Comparison of ENCODE assay signal across 27 cellular contexts in the genomic region with DNA sequence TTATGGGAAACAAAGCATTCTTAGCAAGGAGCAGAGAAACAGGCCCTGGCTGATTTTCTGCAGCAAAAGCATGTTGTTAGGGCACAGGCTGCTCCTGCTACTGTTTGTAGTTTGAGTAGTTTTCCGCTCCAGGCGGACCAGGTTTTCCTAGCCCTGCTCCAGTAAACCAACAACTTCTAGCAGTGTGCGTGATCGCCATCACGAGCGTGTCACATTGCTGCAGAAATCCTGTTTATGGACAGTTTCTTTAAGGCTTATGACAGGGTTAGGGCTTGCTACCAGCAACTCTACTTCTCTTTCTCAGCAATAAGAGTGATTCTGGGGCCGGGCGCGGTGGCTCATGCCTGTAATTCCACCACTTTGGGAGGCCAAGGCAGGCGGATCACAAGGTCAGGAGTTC.
DNase-seq lines count a peak whose midpoint lies in the region; ATAC-seq, FAIRE-seq and TF ChIP-seq lines count a peak whose summit lies in the region.
"Had no signal": no experiment of that assay in that cellular context is flagged by ENCODE, and none has a peak within 500 bp of the region (broad histone marks: within the 10 kb centered on the region; RNA-seq: fewer than 3 reads in every experiment).

No MANE protein-coding gene starts in this region.

- H3K9ac ChIP-seq in H9 (ENCODE audit: extremely low read depth, insufficient read length, low read length) (no peak overlapping the region), astrocyte (ENCODE audit: low read length) (no peak overlapping the region), iPS-18a (ENCODE audit: low read length) (peak overlapping the region; percentile 57), neuronal stem cell (ENCODE audit: low read depth, low read length, poor library complexity) (no peak overlapping the region)

- no peaks in the 10 kb centered on the region for H3K27me3 Mint-ChIP-seq in H9 (ENCODE audit: low read depth)
- no peaks in the 10 kb centered on the region for H3K27me3 Mint-ChIP-seq in astrocyte (ENCODE audit: low read depth, unreplicated experiment)
- H3K27me3 Mint-ChIP-seq: activated B cell treated with CpG ODN at 0.5 μM for 24 hours; activated CD4-positive, alpha-beta memory T cell treated with anti-CD3 and anti-CD28 coated beads, Interleukin-2, amount 10 ng/mL, durations not matched to agents 7 days and 5 days; activated naive CD8-positive, alpha-beta T cell; central memory CD8-positive, alpha-beta T cell had no signal

- no peak overlapping the region for H2BK5ac ChIP-seq in H9 (ENCODE audit: insufficient read length, low read length)
- no peak overlapping the region for H2BK5ac ChIP-seq in neuronal stem cell (ENCODE audit: low read length)

- H2AFZ ChIP-seq in H9 (ENCODE audit: low read length) (no peak overlapping the region), astrocyte (ENCODE audit: low read depth, low read length) (no peak overlapping the region), neuronal stem cell (ENCODE audit: low read length) (peak overlapping the region; percentile 82)

- peak; percentile 54 for DNase-seq in H9
- DNase-seq in astrocyte (ENCODE audit: low read depth): no peak
- DNase-seq in neuronal stem cell (ENCODE audit: low spot score): no peak
- no peak for DNase-seq in activated CD4-positive, alpha-beta T cell treated with anti-CD3 and anti-CD28 coated beads for 48 hours
- DNase-seq: activated B cell treated with CpG ODN at 0.5 μM for 24 hours; activated CD4-positive, alpha-beta memory T cell treated with anti-CD3 and anti-CD28 coated beads, Interleukin-2, amount 10 ng/mL, durations not matched to agents 7 days and 5 days; aorta; BE2C; dermis blood vessel endothelial cell; DMS53; H7; lower lobe of right lung; NCI-H1105; NCI-H2081; stimulated activated CD4-positive, alpha-beta T cell treated with anti-CD3 and anti-CD28 coated beads, Interleukin-2, amount 100 ng/mL, for 48 hours; substantia nigra; SW 1271; uterus had no signal

- H3K56ac ChIP-seq in H9 (ENCODE audit: insufficient read length, low read depth, low read length): no peak overlapping the region

- peaks cover 47 to 59% of the 10 kb centered on the region in 2 experiments for H3K4me1 Mint-ChIP-seq in H9
- peaks cover 12% of the 10 kb centered on the region for H3K4me1 Mint-ChIP-seq in astrocyte (ENCODE audit: low read depth, unreplicated experiment)
- H3K4me1 Mint-ChIP-seq: activated B cell treated with CpG ODN at 0.5 μM for 24 hours; activated CD4-positive, alpha-beta memory T cell treated with anti-CD3 and anti-CD28 coated beads, Interleukin-2, amount 10 ng/mL, durations not matched to agents 7 days and 5 days; central memory CD8-positive, alpha-beta T cell; stimulated activated effector memory CD8-positive, alpha-beta T cell treated with anti-CD3 and anti-CD28 coated beads, Interleukin-12 subunit alpha, Interleukin-12 subunit beta, amount 100 ng/mL, for 72 hours had no signal

- H3K14ac ChIP-seq in H9 (ENCODE audit: insufficient read depth, low read length): peak overlapping the region; percentile 67; the same call in 1 of the 2 replicates
- H3K14ac ChIP-seq in neuronal stem cell (ENCODE audit: low read length): no peak overlapping the region

- H4K5ac ChIP-seq in H9 (ENCODE audit: insufficient read length, low read depth, low read length): no peak overlapping the region

- no peak overlapping the region for H2BK120ac ChIP-seq in H9 (ENCODE audit: low read depth, low read length, poor library complexity, severe bottlenecking)
- no peak overlapping the region for H2BK120ac ChIP-seq in neuronal stem cell (ENCODE audit: low read depth, low read length)

- H4K91ac ChIP-seq in H9 (ENCODE audit: insufficient read length, low read depth, low read length) (no peak overlapping the region), neuronal stem cell (ENCODE audit: low read depth, low read length, poor library complexity) (no peak overlapping the region)

- H4K8ac ChIP-seq in H9 (replicated peaks; ENCODE audit: insufficient read length, low read depth, low read length) (no peak overlapping the region), neuronal stem cell (ENCODE audit: low read depth, low read length) (no peak overlapping the region)

- H3K18ac ChIP-seq in H9 (ENCODE audit: insufficient read length, low read depth, low read length): no peak overlapping the region
- H3K18ac ChIP-seq in neuronal stem cell (ENCODE audit: low read length): no peak overlapping the region

- no peak overlapping the region for H3T11ph ChIP-seq in H9 (ENCODE audit: low read length)

- H3K4me3 Mint-ChIP-seq in H9: peak overlapping the region; percentile 8 to 75; a peak in 4 of 5 replicates
- H3K4me3 Mint-ChIP-seq in astrocyte (ENCODE audit: unreplicated experiment): no peak overlapping the region
- H3K4me3 Mint-ChIP-seq: activated B cell treated with CpG ODN at 0.5 μM for 24 hours; activated CD4-positive, alpha-beta memory T cell treated with anti-CD3 and anti-CD28 coated beads, Interleukin-2, amount 10 ng/mL, durations not matched to agents 7 days and 5 days; activated naive CD8-positive, alpha-beta T cell; central memory CD8-positive, alpha-beta T cell; stimulated activated effector memory CD8-positive, alpha-beta T cell treated with anti-CD3 and anti-CD28 coated beads, Interleukin-12 subunit alpha, Interleukin-12 subunit beta, amount 100 ng/mL, for 72 hours had no signal

- H3K23ac ChIP-seq in H9 (ENCODE audit: insufficient read length, low read depth, low read length) (no peak overlapping the region), neuronal stem cell (ENCODE audit: low read depth, low read length, poor library complexity) (no peak overlapping the region)

- H2BK12ac ChIP-seq in H9 (ENCODE audit: insufficient read length, low read depth, low read length): no peak overlapping the region
- H2BK12ac ChIP-seq in neuronal stem cell (ENCODE audit: low read length): no peak overlapping the region

- no peaks in the 10 kb centered on the region for H3K79me1 ChIP-seq in H9 (ENCODE audit: insufficient read depth, low read depth, low read length, poor library complexity, severe bottlenecking)
- H3K79me1 ChIP-seq in neuronal stem cell (ENCODE audit: low read depth, low read length): no peaks in the 10 kb centered on the region

- H3K27ac Mint-ChIP-seq in H9: peak overlapping the region; percentile 97 to 98 (median 98)
- H3K27ac Mint-ChIP-seq in astrocyte (ENCODE audit: unreplicated experiment): peak overlapping the region; percentile 70
- H3K27ac Mint-ChIP-seq: activated B cell treated with CpG ODN at 0.5 μM for 24 hours; activated CD4-positive, alpha-beta memory T cell treated with anti-CD3 and anti-CD28 coated beads, Interleukin-2, amount 10 ng/mL, durations not matched to agents 7 days and 5 days; activated naive CD8-positive, alpha-beta T cell; activated T-helper 2 cell treated with anti-CD3 and anti-CD28 coated beads, Interferon-gamma antibody, Interleukin-2, Interleukin-4, amounts not matched to agents 10 μg/mL and 5 μg/mL and 100 μg/mL, durations not matched to agents 14 hours and 24 hours and 36 hours; stimulated activated effector memory CD8-positive, alpha-beta T cell treated with anti-CD3 and anti-CD28 coated beads, Interleukin-12 subunit alpha, Interleukin-12 subunit beta, amount 100 ng/mL, for 72 hours had no signal

- no peak for FAIRE-seq in astrocyte (lab: Jason Lieb, UNC)
- FAIRE-seq: HepG2 had no signal

- H3K23me2 ChIP-seq in H9 (ENCODE audit: insufficient read length, low read depth, low read length, poor library complexity, severe bottlenecking): no peaks in the 10 kb centered on the region

- peaks cover 8% of the 10 kb centered on the region; the same call in 1 of the 2 replicates for H3K79me2 ChIP-seq in H9 (ENCODE audit: insufficient read depth, low read length)
- H3K79me2 ChIP-seq in astrocyte (ENCODE audit: insufficient read depth, low read length): no peaks in the 10 kb centered on the region

- no peak for ATAC-seq in GM18907 (IDR thresholded peaks at IDR 0.05; ENCODE audit: unreplicated experiment)
- ATAC-seq in HG03095 (IDR thresholded peaks at IDR 0.05; ENCODE audit: unreplicated experiment): no peak
- ATAC-seq in GM21737 (IDR thresholded peaks at IDR 0.05; ENCODE audit: unreplicated experiment): no peak
- ATAC-seq: HepG2; stimulated activated effector memory CD8-positive, alpha-beta T cell treated with anti-CD3 and anti-CD28 coated beads, Interleukin-12 subunit alpha, Interleukin-12 subunit beta, amount 100 ng/mL, for 72 hours had no signal

- H3K4ac ChIP-seq in H9 (ENCODE audit: low read depth, low read length): no peak overlapping the region
- no peak overlapping the region for H3K4ac ChIP-seq in neuronal stem cell (ENCODE audit: low read length)

- H3K27me3 ChIP-seq in H9 (ENCODE audit: insufficient read depth, low read length) (no peaks in the 10 kb centered on the region), astrocyte (ENCODE audit: insufficient read depth, low read length) (no peaks in the 10 kb centered on the region), iPS-18a (ENCODE audit: control insufficient read depth, insufficient read depth, low read length) (no peaks in the 10 kb centered on the region), neuronal stem cell (ENCODE audit: control insufficient read depth in 3 of 3, insufficient read depth in 3 of 3, low read depth in 1 of 3, low read length in 3 of 3) (no peaks in the 10 kb centered on the region)
- H3K27me3 ChIP-seq: BE2C, uterus had no signal

- H3K9me3 Mint-ChIP-seq in H9 (peaks cover 0 to 8% of the 10 kb centered on the region in 2 experiments; a peak in 2 of 5 replicates), astrocyte (ENCODE audit: unreplicated experiment) (no peaks in the 10 kb centered on the region)
- H3K9me3 Mint-ChIP-seq: activated B cell treated with CpG ODN at 0.5 μM for 24 hours had no signal

- H3K36me3 Mint-ChIP-seq in H9 (ENCODE audit: insufficient read depth in 1 of 3, low read depth in 3 of 3) (peaks cover 15 to 17% (median 17%) of the 10 kb centered on the region in 3 experiments), astrocyte (ENCODE audit: low read depth, unreplicated experiment) (no peaks in the 10 kb centered on the region)
- H3K36me3 Mint-ChIP-seq: activated naive CD8-positive, alpha-beta T cell; stimulated activated effector memory CD8-positive, alpha-beta T cell treated with anti-CD3 and anti-CD28 coated beads, Interleukin-12 subunit alpha, Interleukin-12 subunit beta, amount 100 ng/mL, for 72 hours had no signal

- H2BK20ac ChIP-seq in H9 (ENCODE audit: low read depth, low read length, poor library complexity, severe bottlenecking): no peak overlapping the region

- no CpG with 5 or more reads among the region's 10 CpGs for WGBS in H9 (ENCODE audit: extremely low coverage, insufficient read length, low lambda C conversion rate)
- no CpG with 5 or more reads among the region's 10 CpGs for WGBS in neuronal stem cell (ENCODE audit: extremely low coverage in 2 of 2, insufficient read length in 2 of 2, insufficient replicate concordance in 1 of 2), 2 donors

- TF ChIP-seq CTCF in H9 (conservative IDR thresholded peaks at IDR 0.05) (no peak), astrocyte (IDR thresholded peaks at IDR 0.05; ENCODE audit: insufficient read depth, low read depth, low read length) (no peak)

- peak overlapping the region; percentile 85 for H3K27ac ChIP-seq in H9 (ENCODE audit: insufficient read length, low read depth, low read length)
- no peak overlapping the region for H3K27ac ChIP-seq in astrocyte (ENCODE audit: low read depth, low read length)
- H3K27ac ChIP-seq in iPS-18a (ENCODE audit: low read length): peak overlapping the region; percentile 91
- H3K27ac ChIP-seq in neuronal stem cell (replicated peaks; ENCODE audit: low read length): peak overlapping the region; percentile 65
- H3K27ac ChIP-seq: lower lobe of right lung, uterus had no signal

- no peak overlapping the region for H2AK5ac ChIP-seq in H9 (ENCODE audit: insufficient read length, low read length)
- H2AK5ac ChIP-seq in neuronal stem cell (ENCODE audit: low read depth, low read length): no peak overlapping the region

- H2BK15ac ChIP-seq in H9 (ENCODE audit: low read depth, low read length): no peak overlapping the region
- no peak overlapping the region for H2BK15ac ChIP-seq in neuronal stem cell (ENCODE audit: low read length)

- H3K9me3 ChIP-seq in H9 (ENCODE audit: control insufficient read depth, low read depth, low read length) (no peaks in the 10 kb centered on the region), astrocyte (ENCODE audit: insufficient read depth, low read depth, low read length) (no peaks in the 10 kb centered on the region), iPS-18a (ENCODE audit: control insufficient read depth, low read depth, low read length) (no peaks in the 10 kb centered on the region), neuronal stem cell (replicated peaks in 1 of 2; ENCODE audit: control insufficient read depth in 2 of 2, insufficient read depth in 1 of 2, low read depth in 1 of 2, low read length in 2 of 2) (no peaks in the 10 kb centered on the region)
- H3K9me3 ChIP-seq: BE2C, lower lobe of right lung, uterus had no signal

- no peaks in the 10 kb centered on the region for H4K20me1 ChIP-seq in H9 (ENCODE audit: control insufficient read depth, insufficient read depth, insufficient read length)
- no peaks in the 10 kb centered on the region for H4K20me1 ChIP-seq in astrocyte (ENCODE audit: insufficient read depth, low read length)

- H3K36me3 ChIP-seq in astrocyte (ENCODE audit: insufficient read depth, low read length) (no peaks in the 10 kb centered on the region), iPS-18a (ENCODE audit: control insufficient read depth, low read depth, low read length) (peaks cover 8% of the 10 kb centered on the region), neuronal stem cell (replicated peaks in 1 of 2; ENCODE audit: control insufficient read depth in 2 of 2, insufficient read depth in 2 of 2, low read length in 2 of 2) (no peaks in the 10 kb centered on the region)
- H3K36me3 ChIP-seq: BE2C, lower lobe of right lung, uterus had no signal

- H3K4me2 ChIP-seq in H9 (ENCODE audit: insufficient read depth, insufficient read length, low read length) (peak overlapping the region; percentile 54), astrocyte (ENCODE audit: low read length) (no peak overlapping the region), neuronal stem cell (ENCODE audit: insufficient read depth, low read length, poor library complexity, severe bottlenecking) (no peak overlapping the region)

- peaks cover 10% of the 10 kb centered on the region for H3K4me1 ChIP-seq in H9 (ENCODE audit: insufficient read depth, low read length)
- no peaks in the 10 kb centered on the region for H3K4me1 ChIP-seq in astrocyte (ENCODE audit: insufficient read depth, low read length)
- peaks cover 56% of the 10 kb centered on the region for H3K4me1 ChIP-seq in iPS-18a (ENCODE audit: control insufficient read depth, low read depth, low read length)
- peaks cover 3 to 7% of the 10 kb centered on the region in 2 donors for H3K4me1 ChIP-seq in neuronal stem cell (ENCODE audit: control insufficient read depth in 2 of 2, insufficient read depth in 1 of 2, low read depth in 1 of 2, low read length in 2 of 2)
- H3K4me1 ChIP-seq: BE2C, lower lobe of right lung, uterus had no signal

- no peak overlapping the region for H3K4me3 ChIP-seq in astrocyte (ENCODE audit: insufficient read depth, low read depth, low read length)
- peak overlapping the region; percentile 43 for H3K4me3 ChIP-seq in iPS-18a (ENCODE audit: low read length)
- no peak overlapping the region for H3K4me3 ChIP-seq in neuronal stem cell (ENCODE audit: low read length in 2 of 2)
- H3K4me3 ChIP-seq: lower lobe of right lung, uterus had no signal
